8 cellular contexts compared by ENCODE assay signal in genomic region chr2:64063924-64064331, GRCh38. TPM values are rescaled to one million over a fixed set of nuclear protein-coding genes. Genes with fewer than 3 reads are reported as not detected.
DNase-seq lines count a peak whose midpoint lies in the region; ATAC-seq and TF ChIP-seq lines count a peak whose summit lies in the region.

No MANE protein-coding gene starts in this region.

- intact Hi-C loops in CD4-positive, alpha-beta T cell (cut with DNase I, micrococcal nuclease), result loop anchor here in 1 of 2 experiments (2.0 kb wide), 1 partner anchor 79 kb away; no protein-coding TSS in a partner anchor

- no peak overlapping the region for H3K4me3 Mint-ChIP-seq in CD4-positive, alpha-beta T cell
- no peak overlapping the region for H3K4me3 Mint-ChIP-seq in nephron progenitor cell

- no peak for DNase-seq in CD4-positive, alpha-beta T cell
- DNase-seq in epithelial cell of esophagus (ENCODE audit: low read depth) (peak; percentile 82), nephron progenitor cell (no peak), NOMO-1 treated with dmso at 0.1 percent for 144 hours (lab: John Stamatoyannopoulos, UW; ENCODE audit: unreplicated experiment) (no peak)

- no peaks in the 10 kb centered on the region for H3F3A ChIP-seq in OCI-LY1 (ENCODE audit: insufficient read depth, low read length)

- H2AFZ ChIP-seq in OCI-LY1 (ENCODE audit: low read length), result no peak overlapping the region

- H3K27me3 Mint-ChIP-seq in CD4-positive, alpha-beta T cell, result no peaks in the 10 kb centered on the region
- H3K27me3 Mint-ChIP-seq in nephron progenitor cell (ENCODE audit: low read depth, poor library complexity), result peaks cover 2% of the 10 kb centered on the region

- H3K36me3 ChIP-seq in OCI-LY1 (ENCODE audit: insufficient read depth, low read length), result no peaks in the 10 kb centered on the region

- H3K36me3 Mint-ChIP-seq in CD4-positive, alpha-beta T cell (ENCODE audit: low read depth), result no peaks in the 10 kb centered on the region
- no peaks in the 10 kb centered on the region for H3K36me3 Mint-ChIP-seq in nephron progenitor cell (ENCODE audit: low read depth)

- POLR2A ChIA-PET in CD4-positive, alpha-beta T cell (lab: Charles Lee), result interaction anchor here (0.6 to 1.6 kb wide), 4 partner anchors 56 to 425 kb away, joined by 3 to 4 read pairs (median 3); no protein-coding TSS in a partner anchor

- H3K27ac Mint-ChIP-seq in CD4-positive, alpha-beta T cell, result peak overlapping the region; percentile 90
- H3K27ac Mint-ChIP-seq in nephron progenitor cell, result peak overlapping the region; percentile 9

- no peaks in the 10 kb centered on the region for H3K9me2 ChIP-seq in OCI-LY1 (ENCODE audit: low read depth, low read length)

- H3K4me1 Mint-ChIP-seq in CD4-positive, alpha-beta T cell (ENCODE audit: low read depth), result peaks cover 28% of the 10 kb centered on the region
- H3K4me1 Mint-ChIP-seq in nephron progenitor cell, result no peaks in the 10 kb centered on the region

- H3K4me3 ChIP-seq in OCI-LY1 (ENCODE audit: low read depth, low read length, poor library complexity, severe bottlenecking) (peak overlapping the region; percentile 9), epithelial cell of esophagus (ENCODE audit: low read length) (no peak overlapping the region)

- no peak for ATAC-seq in CD4-positive, alpha-beta T cell (ENCODE audit: poor library complexity)
- ATAC-seq in GM21619 (IDR thresholded peaks at IDR 0.05; ENCODE audit: unreplicated experiment) (no peak), HG03457 (IDR thresholded peaks at IDR 0.05; ENCODE audit: unreplicated experiment) (no peak), GM21423 (IDR thresholded peaks at IDR 0.05; ENCODE audit: unreplicated experiment) (no peak)

- peak overlapping the region; percentile 58 for H3K9ac ChIP-seq in OCI-LY1 (ENCODE audit: low read length)

- H4K20me1 ChIP-seq in OCI-LY1 (ENCODE audit: insufficient read depth, low read length), result no peaks in the 10 kb centered on the region

- H3K9me3 Mint-ChIP-seq in CD4-positive, alpha-beta T cell, result peaks cover 2% of the 10 kb centered on the region
- no peaks in the 10 kb centered on the region for H3K9me3 Mint-ChIP-seq in nephron progenitor cell

- H3K27ac ChIP-seq in CD4-positive, alpha-beta T cell (ENCODE audit: low read depth, low read length), result no peak overlapping the region
- H3K27ac ChIP-seq in OCI-LY1 (ENCODE audit: low read depth, low read length, poor library complexity, severe bottlenecking), result peak overlapping the region; percentile 98

- H3K4me1 ChIP-seq in OCI-LY1 (ENCODE audit: insufficient read depth, low read length, severe bottlenecking), result peaks cover 75% of the 10 kb centered on the region

- no peak for TF ChIP-seq CTCF in CD4-positive, alpha-beta T cell (IDR thresholded peaks at IDR 0.05)
- no peak for TF ChIP-seq CTCF in OCI-LY1 (IDR thresholded peaks at IDR 0.05; ENCODE audit: low read length)
- no peak for TF ChIP-seq CTCF in epithelial cell of esophagus (IDR thresholded peaks at IDR 0.05; ENCODE audit: insufficient read depth, low read depth, low read length, missing control alignments)
- TF ChIP-seq CTCF in nephron progenitor cell (IDR thresholded peaks at IDR 0.05), result no peak

- no peaks in the 10 kb centered on the region for H3K79me2 ChIP-seq in OCI-LY1 (ENCODE audit: insufficient read depth, low read length)

- CTCF ChIA-PET in CD4-positive, alpha-beta T cell (lab: Charles Lee), result interaction anchor here (2.5 kb wide), 1 partner anchor 14 kb away, joined by 8 read pairs; no protein-coding TSS in a partner anchor

- no peaks in the 10 kb centered on the region for H3K9me3 ChIP-seq in CD4-positive, alpha-beta T cell (ENCODE audit: control insufficient read depth, low read length)
- no peaks in the 10 kb centered on the region for H3K9me3 ChIP-seq in OCI-LY1 (ENCODE audit: low read length)

- no peaks in the 10 kb centered on the region for H3K27me3 ChIP-seq in CD4-positive, alpha-beta T cell (ENCODE audit: control insufficient read depth, insufficient read depth, low read length)
- no peaks in the 10 kb centered on the region for H3K27me3 ChIP-seq in OCI-LY1 (ENCODE audit: insufficient read depth, low read length)

- H3K4me2 ChIP-seq in OCI-LY1 (ENCODE audit: low read length), result peak overlapping the region; percentile 52

RNA-seq across cellular contexts. Expression of gene VPS54, which starts 44.7 kb away (rescaled TPM):
- total RNA-seq in CD4-positive, alpha-beta T cell, result 10 to 100 TPM in 1 of 2 experiments, 1 to 10 TPM in 1; 9.5 to 10.8 TPM
